ENCODE assay signal across 25 cellular contexts in genomic region chr4:105210901-105211300, GRCh38.
DNase-seq lines count a peak whose midpoint lies in the region; ATAC-seq and TF ChIP-seq lines count a peak whose summit lies in the region.
"Had no signal": no experiment of that assay in that cellular context is flagged by ENCODE, and none has a peak within 500 bp of the region (broad histone marks: within the 10 kb centered on the region; RNA-seq: fewer than 3 reads in every experiment).

No MANE protein-coding gene starts in this region.

- TF ChIP-seq EP300 in suprapubic skin (IDR thresholded peaks at IDR 0.05), result no peak

- TF ChIP-seq CTCF in PC-3 (conservative IDR thresholded peaks at IDR 0.05; ENCODE audit: low read depth, low read length) (no peak), suprapubic skin (IDR thresholded peaks at IDR 0.05) (no peak)

- intact Hi-C loops in PC-3 (cut with micrococcal nuclease), result no loop called here

- H3K27ac ChIP-seq in PC-3 (ENCODE audit: low read length), result no peak overlapping the region
- H3K27ac ChIP-seq in suprapubic skin, result peak overlapping the region; percentile 54
- H3K27ac ChIP-seq: brain microvascular endothelial cell, SK-N-MC, tibial nerve had no signal

- no peaks in the 10 kb centered on the region for H3K9me2 ChIP-seq in PC-3 (replicated peaks; ENCODE audit: low read length)

- no TSS peak for BruUV-seq in PC-3 (replicated peaks; lab: Mats Ljungman, UMichigan)

- H3K9me3 ChIP-seq in PC-3 (ENCODE audit: low read length) (no peaks in the 10 kb centered on the region), suprapubic skin (no peaks in the 10 kb centered on the region)
- H3K9me3 ChIP-seq: tibial nerve had no signal

- H3K36me3 ChIP-seq in PC-3 (ENCODE audit: low read depth, low read length) (no peaks in the 10 kb centered on the region), suprapubic skin (no peaks in the 10 kb centered on the region)
- H3K36me3 ChIP-seq: brain microvascular endothelial cell, tibial nerve had no signal

- H3K27me3 ChIP-seq in PC-3 (ENCODE audit: low read length) (no peaks in the 10 kb centered on the region), suprapubic skin (no peaks in the 10 kb centered on the region)
- H3K27me3 ChIP-seq: brain microvascular endothelial cell, tibial nerve had no signal

- H3K4me3 ChIP-seq in PC-3 (ENCODE audit: low read length) (no peak overlapping the region), suprapubic skin (no peak overlapping the region)
- H3K4me3 ChIP-seq: SK-N-MC, tibial nerve had no signal

- H3F3A ChIP-seq in PC-3 (ENCODE audit: low read length, unreplicated experiment), result no peaks in the 10 kb centered on the region

- H2AFZ ChIP-seq in PC-3 (ENCODE audit: low read length), result no peak overlapping the region

- H3K9ac ChIP-seq in PC-3 (ENCODE audit: low read length), result no peak overlapping the region

- POLR2A ChIA-PET in PC-3 (lab: Charles Lee; ENCODE audit: unreplicated experiment), result no interaction called here

- no peaks in the 10 kb centered on the region for H3K79me2 ChIP-seq in PC-3 (ENCODE audit: low read length)

- CTCF ChIA-PET in PC-3 (lab: Charles Lee), result no interaction called here

- peak; percentile 64 for ATAC-seq in GM19043 (IDR thresholded peaks at IDR 0.05; ENCODE audit: low read depth, unreplicated experiment)
- peak; percentile 45 for ATAC-seq in PC-3
- ATAC-seq in HG03457 (IDR thresholded peaks at IDR 0.05; ENCODE audit: unreplicated experiment), result no peak
- ATAC-seq: HCT116; naive thymus-derived CD8-positive, alpha-beta T cell had no signal

- H4K20me1 ChIP-seq in PC-3 (ENCODE audit: low read length), result no peaks in the 10 kb centered on the region

- TF ChIP-seq POLR2A in suprapubic skin (IDR thresholded peaks at IDR 0.05), result no peak

- DNase-seq in PC-3 (peak; percentile 28), kidney tubule cell (ENCODE audit: low spot score) (peak; percentile 46), suprapubic skin (ENCODE audit: low spot score in 2 of 2) (no peak), NCI-H1417 treated with DMSO at 0.1 percent for 48 hours (lab: John Stamatoyannopoulos, UW) (no peak), pons (ENCODE audit: low spot score) (no peak)
- DNase-seq: activated CD4-positive, alpha-beta memory T cell treated with anti-CD3 and anti-CD28 coated beads for 36 hours; activated CD4-positive, CD25-positive, alpha-beta regulatory T cell; activated gamma-delta T cell treated with Interleukin-2 at 50 U/mL for 16 hours; brain microvascular endothelial cell; DMS79 treated with DMSO at 0.1 percent for 48 hours; hypothalamus; KG1; MV-4-11; naive thymus-derived CD8-positive, alpha-beta T cell; NCI-H1930; NCI-H446; NK-92 treated with Interleukin-12 subunit alpha and Interleukin-12 subunit beta, amount 100 ng/mL, for 24 hours; stimulated activated CD4-positive, alpha-beta T cell treated with anti-CD3 and anti-CD28 coated beads, Interleukin-1b, Interleukin-23, amount 100 ng/mL, for 48 hours; stimulated activated naive CD4-positive, alpha-beta T cell treated with Interleukin-2 at 50 U/mL for 16 hours; T1000 had no signal

- H3K4me1 ChIP-seq in PC-3 (ENCODE audit: insufficient read depth, low read length) (peaks cover 15% of the 10 kb centered on the region; the same call in 1 of the 2 replicates), suprapubic skin (peaks cover 14% of the 10 kb centered on the region)

- 60% methylated on average over 1 of the region's 1 CpG for WGBS in suprapubic skin

- no peak overlapping the region for H3K4me2 ChIP-seq in PC-3 (ENCODE audit: low read length)

Comparison
In these comparisons a context has a peak if more than half of its experiments do, and no peak if none do; other contexts are left out.
1. DNase-seq: peak in PC-3 (single experiment) and kidney tubule cell (single experiment); none in suprapubic skin (0 of 2), NCI-H1417 treated with DMSO at 0.1 percent for 48 hours (single experiment) and pons (single experiment).